22 cellular contexts compared by ENCODE assay signal in genomic region chr12:29569392-29569791, GRCh38.
DNase-seq lines count a peak whose midpoint lies in the region; ATAC-seq and TF ChIP-seq lines count a peak whose summit lies in the region.
"Had no signal": no experiment of that assay in that cellular context is flagged by ENCODE, and none has a peak within 500 bp of the region (broad histone marks: within the 10 kb centered on the region; RNA-seq: fewer than 3 reads in every experiment).

No MANE protein-coding gene starts in this region.

- peaks cover 11% of the 10 kb centered on the region for H3K9me3 Mint-ChIP-seq in nephron progenitor cell
- H3K9me3 Mint-ChIP-seq: CD4-positive, CD25-positive, alpha-beta regulatory T cell; T-cell had no signal

- peaks cover 39% of the 10 kb centered on the region for H3K36me3 ChIP-seq in left ventricle myocardium inferior

- no peaks in the 10 kb centered on the region for H3K27me3 ChIP-seq in left ventricle myocardium inferior (ENCODE audit: low read depth)

- H3K36me3 Mint-ChIP-seq in nephron progenitor cell (ENCODE audit: low read depth), result peaks cover 10% of the 10 kb centered on the region
- H3K36me3 Mint-ChIP-seq: CD4-positive, CD25-positive, alpha-beta regulatory T cell; T-cell had no signal

- no peak for TF ChIP-seq CTCF in left ventricle myocardium inferior (IDR thresholded peaks at IDR 0.05; ENCODE audit: borderline replicate concordance)
- TF ChIP-seq CTCF in choroid plexus epithelial cell (conservative IDR thresholded peaks at IDR 0.05; ENCODE audit: low read depth, low read length), result no peak
- TF ChIP-seq CTCF in nephron progenitor cell (IDR thresholded peaks at IDR 0.05), result no peak

- peak overlapping the region; percentile 78 for H3K27ac ChIP-seq in left ventricle myocardium inferior (replicated peaks)
- H3K27ac ChIP-seq: PC-9 had no signal

- intact Hi-C loops in left ventricle myocardium inferior (cut with micrococcal nuclease) (no loop called here), cardiac septum (cut with DNase I) (loop anchor here (10.0 kb wide), 1 partner anchor 155 kb away; no protein-coding TSS in a partner anchor)

- no peak overlapping the region for H3K27ac Mint-ChIP-seq in nephron progenitor cell
- H3K27ac Mint-ChIP-seq: activated CD8-positive, alpha-beta T cell treated with anti-CD3 and anti-CD28 coated beads, Interleukin-2, amount 10 ng/mL, durations not matched to agents 7 days and 5 days; CD4-positive, CD25-positive, alpha-beta regulatory T cell; T-cell had no signal

- H3K9me3 ChIP-seq in left ventricle myocardium inferior (replicated peaks), result no peaks in the 10 kb centered on the region

- no peak for DNase-seq in left ventricle myocardium inferior
- DNase-seq in cardiac septum (ENCODE audit: low spot score), result no peak
- DNase-seq in choroid plexus epithelial cell (ENCODE audit: low read depth), result peak; percentile 73
- peak; percentile 50 for DNase-seq in left kidney (ENCODE audit: low read depth, low spot score)
- no peak for DNase-seq in NCI-H128 (lab: John Stamatoyannopoulos, UW; ENCODE audit: unreplicated experiment)
- no peak for DNase-seq in NCI-H1092 (lab: John Stamatoyannopoulos, UW)
- DNase-seq in nephron progenitor cell, result no peak
- DNase-seq: activated CD4-positive, CD25-positive, alpha-beta regulatory T cell treated with anti-CD3 and anti-CD28 coated beads, Interleukin-2, amount 50 U/mL, for 72 hours; activated CD8-positive, alpha-beta T cell treated with anti-CD3 and anti-CD28 coated beads, Interleukin-2, amount 10 ng/mL, durations not matched to agents 7 days and 5 days; activated T-cell treated with anti-CD3 and anti-CD28 coated beads, Interleukin-2, amount 50 U/mL, for 1 hour; CD4-positive, CD25-positive, alpha-beta regulatory T cell; islet precursor cell; NCI-H187 treated with DMSO at 0.1 percent for 48 hours; NCI-H2227 treated with DMSO at 0.1 percent for 48 hours; occipital lobe; PC-9; SIG-M5; stimulated activated CD4-positive, alpha-beta T cell treated with anti-CD3 and anti-CD28 coated beads, Interleukin-15, amount 100 ng/mL, for 24 hours; stimulated activated CD8-positive, alpha-beta memory T cell treated with anti-CD3 and anti-CD28 coated beads, Interleukin-4, amount 100 ng/mL, for 48 hours; T-cell had no signal

- no peaks in the 10 kb centered on the region for H3K27me3 Mint-ChIP-seq in nephron progenitor cell (ENCODE audit: low read depth, poor library complexity)

- H3K4me3 Mint-ChIP-seq in nephron progenitor cell, result no peak overlapping the region
- H3K4me3 Mint-ChIP-seq: activated CD8-positive, alpha-beta T cell treated with anti-CD3 and anti-CD28 coated beads, Interleukin-2, amount 10 ng/mL, durations not matched to agents 7 days and 5 days; CD4-positive, CD25-positive, alpha-beta regulatory T cell; T-cell had no signal

- H3K4me3 ChIP-seq in left ventricle myocardium inferior, result no peak overlapping the region
- no peak overlapping the region for H3K4me3 ChIP-seq in choroid plexus epithelial cell (ENCODE audit: low read depth, low read length)
- H3K4me3 ChIP-seq: PC-9 had no signal

- ATAC-seq in HG03175 (IDR thresholded peaks at IDR 0.05; ENCODE audit: unreplicated experiment), result no peak
- ATAC-seq: activated CD8-positive, alpha-beta T cell treated with anti-CD3 and anti-CD28 coated beads, Interleukin-2, amount 10 ng/mL, durations not matched to agents 7 days and 5 days; HCT116; T-cell had no signal

- peaks cover 29% of the 10 kb centered on the region for H3K4me1 Mint-ChIP-seq in nephron progenitor cell
- H3K4me1 Mint-ChIP-seq: CD4-positive, CD25-positive, alpha-beta regulatory T cell; T-cell had no signal

- H3K4me1 ChIP-seq in left ventricle myocardium inferior, result peaks cover 49% of the 10 kb centered on the region

Comparison
In these comparisons a context has a peak if more than half of its experiments do, and no peak if none do; other contexts are left out.
1. DNase-seq: peak in choroid plexus epithelial cell (single experiment) and left kidney (single experiment); none in left ventricle myocardium inferior (single experiment), cardiac septum (single experiment), NCI-H128 (single experiment), NCI-H1092 (single experiment) and nephron progenitor cell (single experiment).